Comparison of ENCODE assay signal across 26 cellular contexts in the genomic region with DNA sequence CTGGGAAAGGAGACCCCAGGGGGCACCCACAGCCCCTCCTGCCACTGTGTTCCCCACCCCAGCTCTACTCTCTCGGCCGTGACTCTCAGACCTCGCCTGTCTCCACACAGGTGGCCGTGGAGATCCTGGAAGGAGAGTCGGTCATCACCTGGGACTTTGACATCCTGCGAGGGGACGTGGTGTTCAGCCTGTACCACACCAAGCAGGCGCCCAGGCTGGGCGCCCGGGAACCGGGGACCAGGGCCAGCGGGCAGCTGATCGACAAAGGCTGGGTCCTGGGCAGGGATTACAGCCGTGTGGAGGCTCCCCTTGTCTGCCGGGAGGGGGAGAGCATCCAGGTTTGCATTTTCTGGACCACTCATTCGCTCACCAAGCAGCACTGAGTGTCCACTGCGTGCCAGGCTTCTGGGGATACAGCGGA. TPM values are rescaled to one million over a fixed set of nuclear protein-coding genes. Genes with fewer than 3 reads are reported as not detected.
A peak's percentile ranks its signal among the peaks of the same experiment; 100 is the strongest.
DNase-seq lines count a peak whose midpoint lies in the region; ATAC-seq, FAIRE-seq and TF ChIP-seq lines count a peak whose summit lies in the region.
"Had no signal": no experiment of that assay in that cellular context is flagged by ENCODE, and none has a peak within 500 bp of the region (broad histone marks: within the 10 kb centered on the region; RNA-seq: fewer than 3 reads in every experiment).

No MANE protein-coding gene starts in this region.

- no peak overlapping the region for H2BK20ac ChIP-seq in H1 (ENCODE audit: low read length)

- no peak for TF ChIP-seq RAD21 in A549 (conservative IDR thresholded peaks at IDR 0.05 in 1 of 2, IDR thresholded peaks at IDR 0.05 in 1 of 2)
- no peak for TF ChIP-seq RAD21 in H1 (IDR thresholded peaks at IDR 0.05 in 1 of 2, conservative IDR thresholded peaks at IDR 0.05 in 1 of 2; ENCODE audit: low read depth in 2 of 2, low read length in 2 of 2)

- TF ChIP-seq CTCF in left ventricle myocardium inferior (IDR thresholded peaks at IDR 0.05; ENCODE audit: borderline replicate concordance): no peak
- TF ChIP-seq CTCF in A549 (IDR thresholded peaks at IDR 0.05): no peak
- TF ChIP-seq CTCF in H1 (IDR thresholded peaks at IDR 0.05; ENCODE audit: control extremely low read depth in 1 of 3, insufficient read depth in 1 of 3, low read depth in 1 of 3, low read length in 3 of 3): no peak
- no peak for TF ChIP-seq CTCF in PC-3 (conservative IDR thresholded peaks at IDR 0.05; ENCODE audit: low read depth, low read length)

- H3K79me2 ChIP-seq in H1 (ENCODE audit: control insufficient read depth in 1 of 2, insufficient read depth in 2 of 2, low read length in 2 of 2) (no peaks in the 10 kb centered on the region), PC-3 (ENCODE audit: low read length) (no peaks in the 10 kb centered on the region)

- H3K18ac ChIP-seq in H1 (ENCODE audit: extremely low read depth, low read length) (no peak overlapping the region), neuronal stem cell (ENCODE audit: low read length) (no peak overlapping the region)

- H2AK5ac ChIP-seq in H1 (ENCODE audit: low read depth, low read length) (no peak overlapping the region), neuronal stem cell (ENCODE audit: low read depth, low read length) (peak overlapping the region; percentile 36)

- no peak overlapping the region for H4K5ac ChIP-seq in H1 (ENCODE audit: insufficient read length, low read depth, low read length)

- no peak overlapping the region for H2AFZ ChIP-seq in H1 (ENCODE audit: low read length)
- no peak overlapping the region for H2AFZ ChIP-seq in neuronal stem cell (ENCODE audit: low read length)
- no peak overlapping the region for H2AFZ ChIP-seq in PC-3 (ENCODE audit: low read length)

- H4K91ac ChIP-seq in H1 (replicated peaks; ENCODE audit: insufficient read length, low read length): no peak overlapping the region
- no peak overlapping the region for H4K91ac ChIP-seq in neuronal stem cell (ENCODE audit: low read depth, low read length, poor library complexity)

- no peaks in the 10 kb centered on the region for H3K9me2 ChIP-seq in PC-3 (replicated peaks; ENCODE audit: low read length)

- no peak overlapping the region for H3K9ac ChIP-seq in H1 (replicated peaks in 1 of 4; ENCODE audit: extremely low read depth in 1 of 4, low read depth in 3 of 4, low read length in 3 of 4)
- no peak overlapping the region for H3K9ac ChIP-seq in neuronal stem cell (ENCODE audit: low read depth, low read length, poor library complexity)
- no peak overlapping the region for H3K9ac ChIP-seq in PC-3 (ENCODE audit: low read length)
- H3K9ac ChIP-seq: BLaER1 treated with 17β-estradiol and CSF1 and Interleukin-3, amounts not matched to agents 10 nM and 100 nM had no signal

- H2BK12ac ChIP-seq in H1 (ENCODE audit: low read depth, low read length): no peak overlapping the region
- H2BK12ac ChIP-seq in neuronal stem cell (ENCODE audit: low read length): peak overlapping the region; percentile 22

- H2BK15ac ChIP-seq in H1 (ENCODE audit: low read length): no peak overlapping the region
- H2BK15ac ChIP-seq in neuronal stem cell (ENCODE audit: low read length): no peak overlapping the region

- no peaks in the 10 kb centered on the region for H3F3A ChIP-seq in PC-3 (ENCODE audit: low read length, unreplicated experiment)

- CTCF ChIA-PET in A549 (lab: Yijun Ruan, JAX) (no interaction called here), H1 (lab: Charles Lee; ENCODE audit: partially characterized antibody) (interaction anchor here (0.6 to 1.0 kb wide), 2 partner anchors 17 to 215 kb away, joined by 3 read pairs; no protein-coding TSS in a partner anchor), PC-3 (lab: Charles Lee) (no interaction called here)

- intact Hi-C loops in left ventricle myocardium superior (cut with micrococcal nuclease): no loop called here
- intact Hi-C loops in left ventricle myocardium inferior (cut with micrococcal nuclease): no loop called here
- intact Hi-C loops in PC-3 (cut with micrococcal nuclease): no loop called here

- TF ChIP-seq POLR2A in A549 (IDR thresholded peaks at IDR 0.05; ENCODE audit: low read length) (no peak), H1 (IDR thresholded peaks at IDR 0.05; ENCODE audit: control extremely low read depth in 1 of 2, low read depth in 2 of 2, low read length in 2 of 2) (no peak)

- 34% methylated on average over 10 of the region's 18 CpGs for WGBS in A549 (ENCODE audit: missing lambda C conversion rate)
- WGBS in H1 (ENCODE audit: extremely low coverage in 1 of 2, insufficient coverage in 1 of 2, insufficient read length in 1 of 2, insufficient replicate concordance in 2 of 2, low coverage in 1 of 2, low lambda C conversion rate in 2 of 2, missing lambda C conversion rate in 1 of 2), 2 experiments: 97% methylated on average over 13 of the region's 18 CpGs; no CpG with 5 or more reads in 1 of the 2 experiments
- WGBS in neuronal stem cell (ENCODE audit: extremely low coverage in 2 of 2, insufficient read length in 2 of 2, insufficient replicate concordance in 1 of 2), 2 donors: no CpG with 5 or more reads among the region's 18 CpGs

- H3K23ac ChIP-seq in H1 (ENCODE audit: insufficient read length): no peak overlapping the region
- H3K23ac ChIP-seq in neuronal stem cell (ENCODE audit: low read depth, low read length, poor library complexity): no peak overlapping the region

- no peaks in the 10 kb centered on the region for H3K9me3 ChIP-seq in left ventricle myocardium inferior (replicated peaks)
- H3K9me3 ChIP-seq in A549: no peaks in the 10 kb centered on the region
- H3K9me3 ChIP-seq in H1 (ENCODE audit: insufficient read depth in 2 of 2, low read depth in 1 of 2, low read length in 1 of 2): no peaks in the 10 kb centered on the region
- no peaks in the 10 kb centered on the region for H3K9me3 ChIP-seq in neuronal stem cell (replicated peaks in 1 of 2; ENCODE audit: control insufficient read depth in 2 of 2, insufficient read depth in 1 of 2, low read depth in 1 of 2, low read length in 2 of 2)
- H3K9me3 ChIP-seq in PC-3 (ENCODE audit: low read length): no peaks in the 10 kb centered on the region
- H3K9me3 ChIP-seq: BE2C; BLaER1 treated with 17β-estradiol and CSF1 and Interleukin-3, amounts not matched to agents 10 nM and 100 nM had no signal

- H4K8ac ChIP-seq in H1 (ENCODE audit: extremely low read depth, insufficient read depth, low read length): peak overlapping the region; percentile 71
- no peak overlapping the region for H4K8ac ChIP-seq in neuronal stem cell (ENCODE audit: low read depth, low read length)

- H3K27me3 ChIP-seq in left ventricle myocardium inferior (ENCODE audit: low read depth) (no peaks in the 10 kb centered on the region), H1 (replicated peaks in 1 of 4; ENCODE audit: control insufficient read depth in 3 of 4, extremely low read depth in 1 of 4, insufficient read depth in 3 of 4, low read length in 3 of 4) (no peaks in the 10 kb centered on the region), neuronal stem cell (ENCODE audit: control insufficient read depth in 3 of 3, insufficient read depth in 3 of 3, low read depth in 1 of 3, low read length in 3 of 3) (peaks cover 0 to 33% (median 0%) of the 10 kb centered on the region in 3 experiments), PC-3 (ENCODE audit: low read length) (0 out of 2 replicates have a peak, but pooled peaks cover 8% of the 10 kb centered on the region)
- H3K27me3 ChIP-seq: BLaER1 treated with 17β-estradiol and CSF1 and Interleukin-3, amounts not matched to agents 10 nM and 100 nM had no signal

- H3K4me3 ChIP-seq in left ventricle myocardium inferior: no peak overlapping the region
- H3K4me3 ChIP-seq in A549: no peak overlapping the region
- H3K4me3 ChIP-seq in H1 (ENCODE audit: extremely low read depth in 1 of 4, insufficient read depth in 2 of 4, low read depth in 3 of 4, low read length in 4 of 4): no peak overlapping the region
- H3K4me3 ChIP-seq in neuronal stem cell (ENCODE audit: low read length in 2 of 2): no peak overlapping the region
- H3K4me3 ChIP-seq in PC-3 (ENCODE audit: low read length): no peak overlapping the region
- H3K4me3 ChIP-seq: BLaER1 treated with 17β-estradiol and CSF1 and Interleukin-3, amounts not matched to agents 10 nM and 100 nM had no signal

- no peak overlapping the region for H3K27ac ChIP-seq in left ventricle myocardium inferior (replicated peaks)
- H3K27ac ChIP-seq in A549: no peak overlapping the region
- no peak overlapping the region for H3K27ac ChIP-seq in H1 (ENCODE audit: low read depth, low read length)
- H3K27ac ChIP-seq in neuronal stem cell (replicated peaks; ENCODE audit: low read length): no peak overlapping the region
- no peak overlapping the region for H3K27ac ChIP-seq in PC-3 (ENCODE audit: low read length)
- H3K27ac ChIP-seq: 22Rv1; BLaER1 treated with 17β-estradiol and CSF1 and Interleukin-3, amounts not matched to agents 10 nM and 100 nM had no signal

- H3K14ac ChIP-seq in H1 (ENCODE audit: insufficient read length) (no peak overlapping the region), neuronal stem cell (ENCODE audit: low read length) (peak overlapping the region; percentile 31)

- H3K23me2 ChIP-seq in H1 (ENCODE audit: low read depth, low read length): no peaks in the 10 kb centered on the region

- H2BK120ac ChIP-seq in H1 (replicated peaks; ENCODE audit: low read depth, low read length): no peak overlapping the region
- H2BK120ac ChIP-seq in neuronal stem cell (ENCODE audit: low read depth, low read length): no peak overlapping the region

- no peak overlapping the region for H3K4me2 ChIP-seq in A549
- no peak overlapping the region for H3K4me2 ChIP-seq in H1 (ENCODE audit: insufficient read depth in 1 of 2, low read depth in 2 of 2, low read length in 2 of 2)
- H3K4me2 ChIP-seq in neuronal stem cell (ENCODE audit: insufficient read depth, low read length, poor library complexity, severe bottlenecking): no peak overlapping the region
- no peak overlapping the region for H3K4me2 ChIP-seq in PC-3 (ENCODE audit: low read length)
- H3K4me2 ChIP-seq: BLaER1 treated with 17β-estradiol and CSF1 and Interleukin-3, amounts not matched to agents 10 nM and 100 nM had no signal

- POLR2A ChIA-PET in A549 (lab: Yijun Ruan, JAX): no interaction called here
- POLR2A ChIA-PET in H1 (lab: Charles Lee; ENCODE audit: partially characterized antibody): interaction anchor here (0.8 kb wide), 1 partner anchor 34 kb away, joined by 3 read pairs; no protein-coding TSS in a partner anchor
- POLR2A ChIA-PET in PC-3 (lab: Charles Lee; ENCODE audit: unreplicated experiment): no interaction called here

- H3K36me3 ChIP-seq in left ventricle myocardium inferior (peaks cover 18% of the 10 kb centered on the region), H1 (ENCODE audit: control insufficient read depth in 2 of 4, insufficient read depth in 4 of 4, low read length in 3 of 4) (no peaks in the 10 kb centered on the region), neuronal stem cell (replicated peaks in 1 of 2; ENCODE audit: control insufficient read depth in 2 of 2, insufficient read depth in 2 of 2, low read length in 2 of 2) (no peaks in the 10 kb centered on the region), PC-3 (ENCODE audit: low read depth, low read length) (no peaks in the 10 kb centered on the region)
- H3K36me3 ChIP-seq: BE2C; BLaER1 treated with 17β-estradiol and CSF1 and Interleukin-3, amounts not matched to agents 10 nM and 100 nM had no signal

- H2BK5ac ChIP-seq in H1 (ENCODE audit: low read depth, low read length) (no peak overlapping the region), neuronal stem cell (ENCODE audit: low read length) (no peak overlapping the region)

- H4K20me1 ChIP-seq in H1 (replicated peaks in 1 of 2; ENCODE audit: control insufficient read depth in 1 of 2, insufficient read depth in 2 of 2, low read length in 2 of 2) (no peaks in the 10 kb centered on the region), PC-3 (ENCODE audit: low read length) (no peaks in the 10 kb centered on the region)

- no peak overlapping the region for H3K4ac ChIP-seq in H1 (replicated peaks; ENCODE audit: insufficient read length, low read depth, low read length)
- H3K4ac ChIP-seq in neuronal stem cell (ENCODE audit: low read length): no peak overlapping the region

- ATAC-seq in left ventricle myocardium superior: no peak
- peak; percentile 20 to 35; a peak in 3 of 6 replicates for ATAC-seq in A549
- ATAC-seq in PC-3: no peak
- ATAC-seq: HCT116 had no signal

- no TSS peak for BruUV-seq in PC-3 (replicated peaks; lab: Mats Ljungman, UMichigan)

- no peaks in the 10 kb centered on the region; the same call in 1 of the 2 replicates for H3K79me1 ChIP-seq in H1 (ENCODE audit: low read depth, low read length)
- no peaks in the 10 kb centered on the region for H3K79me1 ChIP-seq in neuronal stem cell (ENCODE audit: low read depth, low read length)

- peaks cover 11% of the 10 kb centered on the region for H3K4me1 ChIP-seq in left ventricle myocardium inferior
- H3K4me1 ChIP-seq in A549: no peaks in the 10 kb centered on the region
- H3K4me1 ChIP-seq in H1 (replicated peaks in 1 of 4; ENCODE audit: control insufficient read depth in 3 of 4, insufficient read depth in 4 of 4, low read length in 3 of 4): peaks cover 0 to 3% (median 0%) of the 10 kb centered on the region in 4 experiments; a peak in 2 of 7 replicates
- no peaks in the 10 kb centered on the region for H3K4me1 ChIP-seq in neuronal stem cell (ENCODE audit: control insufficient read depth in 2 of 2, insufficient read depth in 1 of 2, low read depth in 1 of 2, low read length in 2 of 2)
- no peaks in the 10 kb centered on the region for H3K4me1 ChIP-seq in PC-3 (ENCODE audit: insufficient read depth, low read length)
- H3K4me1 ChIP-seq: BE2C had no signal

- no peak for TF ChIP-seq EP300 in A549 (IDR thresholded peaks at IDR 0.05)
- TF ChIP-seq EP300 in H1 (IDR thresholded peaks at IDR 0.05; ENCODE audit: borderline replicate concordance in 1 of 2, low read depth in 2 of 2, low read length in 2 of 2): no peak

- H3K56ac ChIP-seq in H1 (replicated peaks; ENCODE audit: insufficient read length, low read depth, low read length): no peak overlapping the region

- DNase-seq in left ventricle myocardium superior: peak; percentile 9
- DNase-seq in left ventricle myocardium inferior: no peak
- no peak for DNase-seq in A549 (ENCODE audit: low read depth in 1 of 2, low spot score in 1 of 2)
- no peak for DNase-seq in H1 (ENCODE audit: low read depth in 1 of 2, low spot score in 2 of 2)
- no peak for DNase-seq in neuronal stem cell (ENCODE audit: low spot score)
- no peak for DNase-seq in DMS 273 treated with DMSO at 0.1 percent for 48 hours (lab: John Stamatoyannopoulos, UW)
- DNase-seq in PC-3: no peak
- no peak for DNase-seq in occipital lobe (lab: John Stamatoyannopoulos, UW)
- DNase-seq: ACHN; AML-193; BE2C; CD4-positive, alpha-beta T cell; CD8-positive, alpha-beta memory T cell; DMS53; DMS79 treated with DMSO at 0.1 percent for 48 hours; GOT3; H9 had no signal

- no peak for FAIRE-seq in A549 (lab: Jason Lieb, UNC)
- no peak for FAIRE-seq in H1 (lab: Jason Lieb, UNC)
- FAIRE-seq: A204.1, D721Med, G401.6, GM12892 had no signal

RNA-seq across cellular contexts. Expression of a gene that starts 25.4 kb away (rescaled TPM):
- 6.1 TPM for total RNA-seq in left ventricle myocardium superior
- 6.6 TPM for total RNA-seq in left ventricle myocardium inferior
- 6.5 and 6.7 TPM in 2 replicates for polyA plus RNA-seq in A549 (2011; rRNA removed)
- polyA plus RNA-seq in A549 (2012; cell fraction: cytosol; rRNA removed): 14.6 and 17.8 TPM in 2 replicates
- 44.4 and 60.0 TPM in 2 replicates for polyA plus RNA-seq in A549 (2012; cell fraction: nucleus; rRNA removed)
- polyA plus RNA-seq in A549 (2017; fragmentation: RNase III; extraction: RNeasy Plus Mini Kit Qiagen cat#74134 plus additional on column Dnase treatment): 12.6 to 17.3 TPM (median 16.5 TPM) in 3 replicates
- polyA minus RNA-seq in A549 (2011; rRNA and poly(A)+ RNA removed): 6.8 and 8.2 TPM in 2 replicates
- 13.2 and 13.6 TPM in 2 replicates for total RNA-seq in H1 (2021; fragmentation: NEBNext Ultra II Directional; extraction: Animal tissue kit (Norgen Biotek cat#: 25700))
- 10.1 and 13.6 TPM in 2 replicates for polyA plus RNA-seq in H1 (2011; rRNA removed)
- 11.1 TPM for polyA plus RNA-seq in H1 (2011; cell fraction: cytosol; rRNA removed)
- 22.2 TPM for polyA plus RNA-seq in H1 (2011; cell fraction: nucleus; rRNA removed)
- 6.7 to 12.4 TPM (median 10.6 TPM) in 4 replicates for polyA plus RNA-seq in H1 (2012, experiment 1 of 2)
- 7.6 TPM for polyA plus RNA-seq in H1 (2012, experiment 2 of 2)
- polyA plus RNA-seq in H1 (2013, experiment 1 of 2): 11.8 TPM
- 10.6 TPM for polyA plus RNA-seq in H1 (2013, experiment 2 of 2)
- 6.0 and 7.2 TPM in 2 replicates for polyA minus RNA-seq in H1 (2011; rRNA and poly(A)+ RNA removed)
- polyA minus RNA-seq in H1 (2011; cell fraction: cytosol; rRNA and poly(A)+ RNA removed): 4.6 TPM
- 10.6 TPM for polyA minus RNA-seq in H1 (2011; cell fraction: nucleus; rRNA and poly(A)+ RNA removed)
- 3.1 TPM for polyA plus RNA-seq in neuronal stem cell (2013, experiment 1 of 2)
- polyA plus RNA-seq in neuronal stem cell (2013, experiment 2 of 2): 2.7 TPM
- total RNA-seq in PC-3 (2014; rRNA removed): 26.2 and 42.9 TPM in 2 replicates
- total RNA-seq in occipital lobe: 12.5 TPM

RNA-seq across cellular contexts. Expression of a gene that starts 50.2 kb away (rescaled TPM):
- total RNA-seq in left ventricle myocardium superior (31.4 TPM), left ventricle myocardium inferior (15.5 TPM), PC-3 (2014; rRNA removed) (not detected in 2 replicates), occipital lobe (0.47 TPM)
- polyA plus RNA-seq in A549 (2011; rRNA removed) (0.05 and 0.07 TPM in 2 replicates), A549 (2017; fragmentation: RNase III; extraction: RNeasy Plus Mini Kit Qiagen cat#74134 plus additional on column Dnase treatment) (0.03 TPM in 3 replicates), H1 (2011; rRNA removed) (1.9 and 2.1 TPM in 2 replicates)
- 0.01 TPM in 2 replicates for polyA plus RNA-seq in A549 (2012; cell fraction: cytosol; rRNA removed)
- polyA plus RNA-seq in A549 (2012; cell fraction: nucleus; rRNA removed): 0.01 TPM in 2 replicates
- polyA minus RNA-seq in A549 (2011; rRNA and poly(A)+ RNA removed): 0.49 TPM in 1 of 2 replicates, not detected in the other
- 3.0 and 3.2 TPM in 2 replicates for total RNA-seq in H1 (2021; fragmentation: NEBNext Ultra II Directional; extraction: Animal tissue kit (Norgen Biotek cat#: 25700))
- polyA plus RNA-seq in H1 (2011; cell fraction: cytosol; rRNA removed): 2.1 TPM
- polyA plus RNA-seq in H1 (2011; cell fraction: nucleus; rRNA removed): 2.7 TPM
- 1.9 to 2.9 TPM (median 2.3 TPM) in 4 replicates for polyA plus RNA-seq in H1 (2012, experiment 1 of 2)
- polyA plus RNA-seq in H1 (2012, experiment 2 of 2): 1.6 TPM
- 1.1 TPM for polyA plus RNA-seq in H1 (2013, experiment 1 of 2)
- 0.99 TPM for polyA plus RNA-seq in H1 (2013, experiment 2 of 2)
- 4.0 and 5.8 TPM in 2 replicates for polyA minus RNA-seq in H1 (2011; rRNA and poly(A)+ RNA removed)
- polyA minus RNA-seq in H1 (2011; cell fraction: cytosol; rRNA and poly(A)+ RNA removed): 1.7 TPM
- 2.9 TPM for polyA minus RNA-seq in H1 (2011; cell fraction: nucleus; rRNA and poly(A)+ RNA removed)
- 0.11 TPM for polyA plus RNA-seq in neuronal stem cell (2013, experiment 1 of 2)
- 0.08 TPM for polyA plus RNA-seq in neuronal stem cell (2013, experiment 2 of 2)
- total RNA-seq: CD4-positive, alpha-beta T cell; CD8-positive, alpha-beta memory T cell had no signal
- polyA plus RNA-seq: CD8-positive, alpha-beta memory T cell had no signal

RNA-seq across cellular contexts. Expression of a gene that starts 57.4 kb away (rescaled TPM):
- total RNA-seq in left ventricle myocardium superior (2.9 TPM), left ventricle myocardium inferior (5.9 TPM), PC-3 (2014; rRNA removed) (not detected in 2 replicates), occipital lobe (5.0 TPM)
- polyA plus RNA-seq in A549 (2011; rRNA removed) (not detected in 2 replicates), A549 (2017; fragmentation: RNase III; extraction: RNeasy Plus Mini Kit Qiagen cat#74134 plus additional on column Dnase treatment) (not detected in 3 replicates), H1 (2011; rRNA removed) (9.9 and 11.0 TPM in 2 replicates)
- polyA plus RNA-seq in A549 (2012; cell fraction: cytosol; rRNA removed): not detected in 2 replicates
- not detected in 2 replicates for polyA plus RNA-seq in A549 (2012; cell fraction: nucleus; rRNA removed)
- polyA minus RNA-seq in A549 (2011; rRNA and poly(A)+ RNA removed): not detected in 2 replicates
- total RNA-seq in H1 (2021; fragmentation: NEBNext Ultra II Directional; extraction: Animal tissue kit (Norgen Biotek cat#: 25700)): 6.7 and 10.6 TPM in 2 replicates
- 11.4 TPM for polyA plus RNA-seq in H1 (2011; cell fraction: cytosol; rRNA removed)
- polyA plus RNA-seq in H1 (2011; cell fraction: nucleus; rRNA removed): 6.9 TPM
- 4.8 to 10.2 TPM (median 9.6 TPM) in 4 replicates for polyA plus RNA-seq in H1 (2012, experiment 1 of 2)
- polyA plus RNA-seq in H1 (2012, experiment 2 of 2): 21.5 TPM
- polyA plus RNA-seq in H1 (2013, experiment 1 of 2): 10.1 TPM
- 15.1 TPM for polyA plus RNA-seq in H1 (2013, experiment 2 of 2)
- 5.7 and 7.5 TPM in 2 replicates for polyA minus RNA-seq in H1 (2011; rRNA and poly(A)+ RNA removed)
- polyA minus RNA-seq in H1 (2011; cell fraction: cytosol; rRNA and poly(A)+ RNA removed): 5.3 TPM
- 7.6 TPM for polyA minus RNA-seq in H1 (2011; cell fraction: nucleus; rRNA and poly(A)+ RNA removed)
- 0.52 TPM for polyA plus RNA-seq in neuronal stem cell (2013, experiment 1 of 2)
- 0.72 TPM for polyA plus RNA-seq in neuronal stem cell (2013, experiment 2 of 2)
- total RNA-seq: CD4-positive, alpha-beta T cell; CD8-positive, alpha-beta memory T cell; Daoy had no signal
- polyA plus RNA-seq: CD14-positive monocyte; CD8-positive, alpha-beta memory T cell had no signal

Comparison
In these comparisons a context has a peak if more than half of its experiments do, and no peak if none do; other contexts are left out.
1. ATAC-seq: peak in A549 (2 of 2); none in left ventricle myocardium superior (single experiment) and PC-3 (single experiment).